ENCODE assay signal across 9 cellular contexts in the genomic region with DNA sequence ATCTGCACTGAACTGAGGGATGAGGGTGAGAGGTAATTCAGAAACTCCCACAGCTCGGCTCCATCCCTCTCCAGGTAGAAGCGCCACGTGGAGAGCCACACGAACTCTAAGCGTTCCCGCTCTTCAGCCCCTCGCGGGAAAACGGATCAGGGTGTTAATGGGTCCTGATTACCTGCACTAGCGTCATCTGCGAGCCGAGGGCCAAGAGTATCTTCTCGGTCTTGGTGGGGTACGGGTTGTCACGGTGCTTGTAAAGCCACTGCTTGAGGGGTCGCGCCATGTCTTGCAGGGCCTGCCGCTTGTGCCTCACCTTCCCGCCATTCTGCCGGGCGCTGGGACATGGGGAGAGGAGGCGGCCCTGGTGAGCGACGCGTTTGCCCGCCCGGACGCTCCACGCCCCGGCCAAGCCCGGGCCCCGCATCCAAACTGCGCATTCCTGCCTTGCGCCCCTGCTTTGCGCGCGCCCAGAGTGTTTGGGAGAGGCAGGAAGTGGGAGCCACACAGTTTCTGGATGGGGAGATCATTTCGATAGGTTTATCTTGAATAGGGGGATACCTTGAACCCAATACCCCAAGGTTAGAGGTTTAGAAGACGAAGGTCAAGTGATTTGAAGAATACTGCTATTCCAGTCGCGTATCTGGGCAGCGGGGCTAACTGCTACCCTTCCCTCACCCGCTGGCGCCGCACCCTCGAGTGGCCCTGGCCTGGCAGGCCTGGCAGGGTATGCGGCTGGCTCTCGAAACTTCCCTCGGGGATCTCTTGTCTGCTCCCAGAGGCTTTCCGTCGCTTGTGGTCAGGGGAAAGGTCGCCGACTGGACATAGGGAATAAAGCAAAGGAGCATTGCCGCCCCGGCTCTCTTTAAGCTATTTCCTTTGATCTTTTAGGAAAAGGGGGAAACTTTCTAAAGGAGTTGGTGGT. TPM values are rescaled to one million over a fixed set of nuclear protein-coding genes. Genes with fewer than 3 reads are reported as not detected.
A peak's percentile ranks its signal among the peaks of the same experiment; 100 is the strongest.
DNase-seq lines count a peak whose midpoint lies in the region; ATAC-seq and TF ChIP-seq lines count a peak whose summit lies in the region.
"Had no signal": no experiment of that assay in that cellular context is flagged by ENCODE, and none has a peak within 500 bp of the region (broad histone marks: within the 10 kb centered on the region; RNA-seq: fewer than 3 reads in every experiment).

No MANE protein-coding gene starts in this region.

- no peak overlapping the region for H3K27ac Mint-ChIP-seq in mesothelial cell of epicardium

- H3K36me3 Mint-ChIP-seq in mesothelial cell of epicardium: no peaks in the 10 kb centered on the region

- no peak overlapping the region for H3K27ac ChIP-seq in colonic mucosa
- H3K27ac ChIP-seq in upper lobe of left lung: no peak overlapping the region

- H3K9ac ChIP-seq in colonic mucosa (ENCODE audit: low read depth in 2 of 2, low read length in 2 of 2): no peak overlapping the region

- H3K4me1 Mint-ChIP-seq in mesothelial cell of epicardium: peaks cover 27% of the 10 kb centered on the region

- no peak for TF ChIP-seq POLR2A in upper lobe of left lung (IDR thresholded peaks at IDR 0.05)

- WGBS in upper lobe of left lung, 2 donors: 16 to 18% methylated on average over 45 to 55 of the region's 55 CpGs

- H3K36me3 ChIP-seq in colonic mucosa: no peaks in the 10 kb centered on the region
- H3K36me3 ChIP-seq in upper lobe of left lung: no peaks in the 10 kb centered on the region

- peaks cover 4% of the 10 kb centered on the region for H3K4me1 ChIP-seq in colonic mucosa
- peaks cover 45 to 55% (median 52%) of the 10 kb centered on the region in 4 donors for H3K4me1 ChIP-seq in upper lobe of left lung

- TF ChIP-seq CTCF in colonic mucosa (IDR thresholded peaks at IDR 0.05) (no peak), mesothelial cell of epicardium (IDR thresholded peaks at IDR 0.05; ENCODE audit: unreplicated experiment) (no peak), upper lobe of left lung (IDR thresholded peaks at IDR 0.05) (no peak)

- ATAC-seq in upper lobe of left lung (ENCODE audit: low FRiP score in 2 of 2) (no peak), GM18870 (IDR thresholded peaks at IDR 0.05; ENCODE audit: unreplicated experiment) (no peak), HG02588 (IDR thresholded peaks at IDR 0.05; ENCODE audit: unreplicated experiment) (no peak)

- intact Hi-C loops in colonic mucosa (cut with DNase I): loop anchor here (2.0 to 10.0 kb wide), 4 partner anchors 437 to 653 kb away; no protein-coding TSS in a partner anchor

- H3K9me3 ChIP-seq in colonic mucosa (no peaks in the 10 kb centered on the region), upper lobe of left lung (no peaks in the 10 kb centered on the region)
- H3K9me3 ChIP-seq: mucosa of descending colon had no signal

- H3K4me3 Mint-ChIP-seq in mesothelial cell of epicardium: peak overlapping the region; percentile 61

- DNase-seq in activated CD4-positive, alpha-beta T cell treated with anti-CD3 and anti-CD28 coated beads, Interleukin-2, amount 50 U/mL, for 48 hours: peak; percentile 8 to 13
- no peak for DNase-seq in activated CD4-positive, alpha-beta T cell treated with anti-CD3 and anti-CD28 coated beads for 4 hours
- DNase-seq in colonic mucosa (no peak), mesothelial cell of epicardium (ENCODE audit: low spot score in 2 of 2, unreplicated experiment in 2 of 2) (peak in 1 of 2 experiments; percentile 42), upper lobe of left lung (peak; percentile 22 to 80), GDM1 (lab: John Stamatoyannopoulos, UW) (no peak)

- no peak for TF ChIP-seq EP300 in upper lobe of left lung (IDR thresholded peaks at IDR 0.05)

- no peaks in the 10 kb centered on the region for H3K9me3 Mint-ChIP-seq in mesothelial cell of epicardium

- H3K27me3 Mint-ChIP-seq in mesothelial cell of epicardium (ENCODE audit: low read depth): peaks cover 88% of the 10 kb centered on the region

- H3K4me3 ChIP-seq in colonic mucosa (peak overlapping the region; percentile 47), upper lobe of left lung (peak overlapping the region in 3 of 4 donors; percentile 56 to 75 (median 73))

- H3K27me3 ChIP-seq in colonic mucosa: peaks cover 52% of the 10 kb centered on the region
- H3K27me3 ChIP-seq in upper lobe of left lung: peaks cover 0 to 49% (median 26%) of the 10 kb centered on the region in 4 donors

RNA-seq across cellular contexts. Expression of a gene that starts 4.2 kb away (rescaled TPM):
- total RNA-seq in colonic mucosa (1 to 10 TPM in 1 of 2 donors, under 1 TPM in 1; 0.10 to 2.3 TPM), mesothelial cell of epicardium (not detected in 3 replicates), upper lobe of left lung (1 to 10 TPM in 3 of 6 donors, under 1 TPM in 2, not detected in 1; 0.30 to 4.1 (median 1.2) TPM)

Comparison
In these comparisons a context has a peak if more than half of its experiments do, and no peak if none do; other contexts are left out.
1. DNase-seq: peak in activated CD4-positive, alpha-beta T cell treated with anti-CD3 and anti-CD28 coated beads, Interleukin-2, amount 50 U/mL, for 48 hours (2 of 2) and upper lobe of left lung (2 of 2); none in activated CD4-positive, alpha-beta T cell treated with anti-CD3 and anti-CD28 coated beads for 4 hours (0 of 2), colonic mucosa (single experiment) and GDM1 (single experiment).